Comparison of ENCODE assay signal across 24 cellular contexts in the genomic region with DNA sequence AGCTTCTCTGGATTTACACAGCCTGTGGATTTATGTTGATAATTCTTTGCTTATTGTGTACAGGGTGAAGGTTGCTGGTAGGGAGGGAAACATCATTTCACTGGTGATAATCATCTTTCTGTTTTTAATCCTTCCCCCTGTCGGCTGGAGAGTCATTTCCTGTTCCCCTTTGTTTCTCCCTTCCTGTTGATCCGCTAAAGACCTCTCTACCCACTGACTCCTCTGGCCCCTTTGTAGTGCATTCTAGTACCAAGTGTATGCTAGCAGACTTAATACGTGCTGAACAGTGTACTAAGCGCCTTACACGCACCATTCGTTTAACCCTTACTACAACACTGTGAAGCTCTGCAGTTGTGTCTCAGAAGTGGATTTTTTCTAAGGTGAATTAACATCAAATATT. TPM values are rescaled to one million over a fixed set of nuclear protein-coding genes. Genes with fewer than 3 reads are reported as not detected.
DNase-seq lines count a peak whose midpoint lies in the region; ATAC-seq, FAIRE-seq and TF ChIP-seq lines count a peak whose summit lies in the region.
"Had no signal": no experiment of that assay in that cellular context is flagged by ENCODE, and none has a peak within 500 bp of the region (broad histone marks: within the 10 kb centered on the region; RNA-seq: fewer than 3 reads in every experiment).

No MANE protein-coding gene starts in this region.

- H3K27ac ChIP-seq in HepG2 (ENCODE audit: extremely low read length, insufficient read depth, low read length) = no peak overlapping the region
- peak overlapping the region; percentile 4 to 48 (median 36) for H3K27ac ChIP-seq in upper lobe of left lung
- H3K27ac ChIP-seq: hepatocyte, thoracic aorta had no signal

- H3K4me3 ChIP-seq in HepG2 (replicated peaks in 1 of 3; ENCODE audit: insufficient read depth in 1 of 3, low read depth in 2 of 3, low read length in 3 of 3) = no peak overlapping the region
- H3K4me3 ChIP-seq in upper lobe of left lung = no peak overlapping the region
- H3K4me3 ChIP-seq: hepatocyte, thoracic aorta had no signal

- no peak for TF ChIP-seq RAD21 in HepG2 (CRISPR knock-in tag; IDR thresholded peaks at IDR 0.05)

- no peaks in the 10 kb centered on the region for H3K36me3 Mint-ChIP-seq in type B pancreatic cell

- intact Hi-C loops in HepG2 (cut with micrococcal nuclease; ENCODE audit: unreplicated experiment) = no loop called here

- no peak overlapping the region for H3K9ac ChIP-seq in HepG2 (ENCODE audit: insufficient read depth, low read depth, low read length)

- DNase-seq in OCI-M1 (lab: John Stamatoyannopoulos, UW) (peak; percentile 11), dermis microvascular lymphatic vessel endothelial cell (ENCODE audit: low read depth in 2 of 2) (peak; percentile 97 to 98), HepG2 (ENCODE audit: low spot score) (no peak), upper lobe of left lung (no peak), type B pancreatic cell (ENCODE audit: extremely low spot score, unreplicated experiment) (no peak)
- DNase-seq: activated B cell treated with CpG ODN at 0.5 μM for 24 hours; activated CD4-positive, alpha-beta memory T cell treated with anti-CD3 and anti-CD28 coated beads, Interleukin-2, amount 10 ng/mL, durations not matched to agents 7 days and 5 days; activated naive CD4-positive, alpha-beta T cell treated with anti-CD3 and anti-CD28 coated beads for 36 hours; activated T-cell treated with anti-CD3 and anti-CD28 coated beads, Interleukin-2, amount 50 U/mL, for 24 hours; AML-193; anterior cingulate cortex; DMS79; effector memory CD8-positive, alpha-beta T cell; NCI-H1417 treated with DMSO at 0.1 percent for 48 hours; NCI-H2171; NCI-H526 treated with DMSO at 0.1 percent for 48 hours had no signal

- H3K9me3 Mint-ChIP-seq in type B pancreatic cell = no peaks in the 10 kb centered on the region
- H3K9me3 Mint-ChIP-seq: activated B cell treated with CpG ODN at 0.5 μM for 24 hours; activated CD4-positive, alpha-beta memory T cell treated with anti-CD3 and anti-CD28 coated beads, Interleukin-2, amount 10 ng/mL, durations not matched to agents 7 days and 5 days; activated naive CD4-positive, alpha-beta T cell treated with anti-CD3 and anti-CD28 coated beads for 36 hours; activated T-cell treated with anti-CD3 and anti-CD28 coated beads, Interleukin-2, amount 50 U/mL, for 24 hours had no signal

- H3K4me3 Mint-ChIP-seq in type B pancreatic cell = no peak overlapping the region
- H3K4me3 Mint-ChIP-seq: activated B cell treated with CpG ODN at 0.5 μM for 24 hours; activated CD4-positive, alpha-beta memory T cell treated with anti-CD3 and anti-CD28 coated beads, Interleukin-2, amount 10 ng/mL, durations not matched to agents 7 days and 5 days; activated naive CD4-positive, alpha-beta T cell treated with anti-CD3 and anti-CD28 coated beads for 36 hours; activated T-cell treated with anti-CD3 and anti-CD28 coated beads, Interleukin-2, amount 50 U/mL, for 24 hours; effector memory CD8-positive, alpha-beta T cell had no signal

- TF ChIP-seq CTCF in HepG2 (CRISPR knock-in tag; IDR thresholded peaks at IDR 0.05) (no peak), upper lobe of left lung (IDR thresholded peaks at IDR 0.05) (no peak), type B pancreatic cell (conservative IDR thresholded peaks at IDR 0.05) (no peak)

- no peaks in the 10 kb centered on the region for H3K36me3 ChIP-seq in HepG2 (replicated peaks in 1 of 2; ENCODE audit: control insufficient read depth in 1 of 2, insufficient read depth in 2 of 2, low read length in 2 of 2)
- no peaks in the 10 kb centered on the region for H3K36me3 ChIP-seq in upper lobe of left lung
- H3K36me3 ChIP-seq: thoracic aorta had no signal

- TF ChIP-seq EP300 in HepG2 (IDR thresholded peaks at IDR 0.05; ENCODE audit: low read depth in 2 of 2, low read length in 2 of 2) (no peak), HepG2 (CRISPR knock-in tag; IDR thresholded peaks at IDR 0.05; ENCODE audit: borderline replicate concordance) (no peak), upper lobe of left lung (IDR thresholded peaks at IDR 0.05) (peak in 2 of 4 donors; percentile 8 to 45)

- TF ChIP-seq POLR2A in HepG2 (IDR thresholded peaks at IDR 0.05; ENCODE audit: insufficient read depth in 1 of 2, low read depth in 2 of 2, low read length in 2 of 2) = no peak
- TF ChIP-seq POLR2A in upper lobe of left lung (IDR thresholded peaks at IDR 0.05) = no peak

- no peak for FAIRE-seq in HepG2 (lab: Jason Lieb, UNC)
- FAIRE-seq: keratinocyte had no signal

- no peak overlapping the region for H3K27ac Mint-ChIP-seq in type B pancreatic cell
- H3K27ac Mint-ChIP-seq: activated B cell treated with CpG ODN at 0.5 μM for 24 hours; activated CD4-positive, alpha-beta memory T cell treated with anti-CD3 and anti-CD28 coated beads, Interleukin-2, amount 10 ng/mL, durations not matched to agents 7 days and 5 days; activated naive CD4-positive, alpha-beta T cell treated with anti-CD3 and anti-CD28 coated beads for 36 hours; activated T-cell treated with anti-CD3 and anti-CD28 coated beads, Interleukin-2, amount 50 U/mL, for 24 hours; effector memory CD8-positive, alpha-beta T cell had no signal

- no peak overlapping the region for H2AFZ ChIP-seq in HepG2 (ENCODE audit: low read length)
- H2AFZ ChIP-seq: hepatocyte had no signal

- no peak for ATAC-seq in HepG2
- no peak for ATAC-seq in upper lobe of left lung (ENCODE audit: low FRiP score in 2 of 2)
- no peak for ATAC-seq in HG03342 (IDR thresholded peaks at IDR 0.05; ENCODE audit: unreplicated experiment)
- ATAC-seq in HG03108 (IDR thresholded peaks at IDR 0.05; ENCODE audit: unreplicated experiment) = no peak
- ATAC-seq: effector memory CD8-positive, alpha-beta T cell had no signal

- CTCF ChIA-PET in HepG2 (lab: Yijun Ruan, JAX; ENCODE audit: low intra/inter-chr PET ratio, low total read pairs) = no interaction called here

- H3K4me1 Mint-ChIP-seq in type B pancreatic cell (ENCODE audit: unreplicated experiment) = no peaks in the 10 kb centered on the region
- H3K4me1 Mint-ChIP-seq: activated B cell treated with CpG ODN at 0.5 μM for 24 hours; activated CD4-positive, alpha-beta memory T cell treated with anti-CD3 and anti-CD28 coated beads, Interleukin-2, amount 10 ng/mL, durations not matched to agents 7 days and 5 days had no signal

- H3K27me3 ChIP-seq in HepG2 (ENCODE audit: control insufficient read depth in 1 of 2, insufficient read depth in 2 of 2, low read length in 2 of 2) (no peaks in the 10 kb centered on the region), upper lobe of left lung (no peaks in the 10 kb centered on the region)
- H3K27me3 ChIP-seq: hepatocyte had no signal

- H3K4me1 ChIP-seq in HepG2 (ENCODE audit: insufficient read depth, low read length) (peaks cover 43% of the 10 kb centered on the region), upper lobe of left lung (peaks cover 0 to 8% (median 2%) of the 10 kb centered on the region in 4 donors)

- no TSS peak for BruUV-seq in HepG2 (replicated peaks; lab: Mats Ljungman, UMichigan)

- WGBS in HepG2 (ENCODE audit: low lambda C conversion rate) = 81% methylated on average over 6 of the region's 6 CpGs
- 39 to 52% methylated on average over 6 of the region's 6 CpGs for WGBS in upper lobe of left lung, 2 donors

- H3K4me2 ChIP-seq in HepG2 (ENCODE audit: low read depth, low read length) = no peak overlapping the region
- H3K4me2 ChIP-seq: hepatocyte had no signal

- H3K9me3 ChIP-seq in HepG2 (ENCODE audit: low read length) (no peaks in the 10 kb centered on the region; the same call in 1 of the 2 replicates), upper lobe of left lung (no peaks in the 10 kb centered on the region)
- H3K9me3 ChIP-seq: thoracic aorta had no signal

- H3K79me2 ChIP-seq in HepG2 (ENCODE audit: insufficient read depth, low read length) = no peaks in the 10 kb centered on the region
- H3K79me2 ChIP-seq: hepatocyte had no signal

- H3K27me3 Mint-ChIP-seq in type B pancreatic cell = no peaks in the 10 kb centered on the region

- POLR2A ChIA-PET in HepG2 (lab: Yijun Ruan, JAX) = interaction anchor here (0.5 kb wide), 1 partner anchor 369 kb away, joined by 3 read pairs; no protein-coding TSS in a partner anchor

- no peaks in the 10 kb centered on the region for H4K20me1 ChIP-seq in HepG2 (ENCODE audit: insufficient read depth, low read length)

- in situ Hi-C loops in HepG2 (cut with HindIII; ENCODE audit: extremely low pct_ligation_motif_present, low pct_unique_long_range_greater_than_20kb) = no loop called here

RNA-seq across cellular contexts. Expression of a gene that starts 19.0 kb away (rescaled TPM):
- total RNA-seq in dermis microvascular lymphatic vessel endothelial cell = not detected in 2 replicates
- total RNA-seq in HepG2 (2016; rRNA removed; fragmentation: Illumina TruSeq; extraction: Trizol) = not detected in 2 replicates
- not detected in 2 replicates for total RNA-seq in HepG2 (2016; cell fraction: cytosol; rRNA removed; fragmentation: Illumina TruSeq; extraction: Trizol; ENCODE audit: low read depth)
- total RNA-seq in HepG2 (2016; cell fraction: insoluble cytoplasmic fraction; rRNA removed; fragmentation: Illumina TruSeq; extraction: Trizol) = not detected in 2 replicates
- total RNA-seq in HepG2 (2016; cell fraction: membrane; rRNA removed; fragmentation: Illumina TruSeq; extraction: Trizol) = not detected in 2 replicates
- total RNA-seq in HepG2 (2016; cell fraction: nucleus; rRNA removed; fragmentation: Illumina TruSeq; extraction: Trizol) = 0.28 TPM in 1 of 2 replicates, not detected in the other
- polyA plus RNA-seq in HepG2 (2011; rRNA removed) = not detected in 2 replicates
- polyA plus RNA-seq in HepG2 (2011; cell fraction: cytosol; rRNA removed) = not detected in 2 replicates
- not detected in 2 replicates for polyA plus RNA-seq in HepG2 (2011; cell fraction: nucleus; rRNA removed)
- not detected in 2 replicates for polyA plus RNA-seq in HepG2 (2012)
- polyA plus RNA-seq in HepG2 (2016; cell fraction: cytosol; fragmentation: Illumina TruSeq; extraction: Trizol; ENCODE audit: low read depth) = not detected in 2 replicates
- polyA plus RNA-seq in HepG2 (2016; cell fraction: insoluble cytoplasmic fraction; fragmentation: Illumina TruSeq; extraction: Trizol; ENCODE audit: low read depth) = not detected in 2 replicates
- not detected in 2 replicates for polyA plus RNA-seq in HepG2 (2016; cell fraction: membrane; fragmentation: Illumina TruSeq; extraction: Trizol; ENCODE audit: low read depth)
- polyA plus RNA-seq in HepG2 (2016; cell fraction: nucleus; fragmentation: Illumina TruSeq; extraction: Trizol; ENCODE audit: insufficient read depth, low read depth) = not detected in 2 replicates
- 0.32 TPM in 1 of 2 replicates, not detected in the other for polyA minus RNA-seq in HepG2 (2011; rRNA and poly(A)+ RNA removed; ENCODE audit: low replicate concordance)
- not detected in 2 replicates for polyA minus RNA-seq in HepG2 (2011; cell fraction: cytosol; rRNA and poly(A)+ RNA removed)
- polyA minus RNA-seq in HepG2 (2011; cell fraction: nucleus; rRNA and poly(A)+ RNA removed) = 0.52 TPM in 1 of 2 replicates, not detected in the other
- not detected for total RNA-seq in upper lobe of left lung
- not detected in 2 replicates for total RNA-seq in type B pancreatic cell (ENCODE audit: low replicate concordance)
- total RNA-seq: activated B cell treated with CpG ODN at 0.5 μM for 24 hours; activated CD4-positive, alpha-beta memory T cell treated with anti-CD3 and anti-CD28 coated beads, Interleukin-2, amount 10 ng/mL, durations not matched to agents 7 days and 5 days; activated naive CD4-positive, alpha-beta T cell treated with anti-CD3 and anti-CD28 coated beads for 36 hours; cerebellum; hepatocyte; T-helper 1 cell treated with Interleukin-12 subunit alpha and Interleukin-12 subunit beta and Interleukin-4 antibody, amounts not matched to agents 30 ng/mL and 1 ng/mL, for 36 hours; thoracic aorta had no signal
- polyA plus RNA-seq: hepatocyte, keratinocyte, neural cell had no signal

RNA-seq across cellular contexts. Expression of a gene that starts 26.1 kb away (rescaled TPM):
- total RNA-seq in dermis microvascular lymphatic vessel endothelial cell = not detected in 2 replicates
- total RNA-seq in HepG2 (2016; rRNA removed; fragmentation: Illumina TruSeq; extraction: Trizol) = not detected in 2 replicates
- total RNA-seq in HepG2 (2016; cell fraction: cytosol; rRNA removed; fragmentation: Illumina TruSeq; extraction: Trizol; ENCODE audit: low read depth) = not detected in 2 replicates
- not detected in 2 replicates for total RNA-seq in HepG2 (2016; cell fraction: insoluble cytoplasmic fraction; rRNA removed; fragmentation: Illumina TruSeq; extraction: Trizol)
- total RNA-seq in HepG2 (2016; cell fraction: membrane; rRNA removed; fragmentation: Illumina TruSeq; extraction: Trizol) = not detected in 2 replicates
- total RNA-seq in HepG2 (2016; cell fraction: nucleus; rRNA removed; fragmentation: Illumina TruSeq; extraction: Trizol) = not detected in 2 replicates
- not detected in 2 replicates for polyA plus RNA-seq in HepG2 (2011; rRNA removed)
- polyA plus RNA-seq in HepG2 (2011; cell fraction: cytosol; rRNA removed) = not detected in 2 replicates
- polyA plus RNA-seq in HepG2 (2011; cell fraction: nucleus; rRNA removed) = not detected in 2 replicates
- not detected in 2 replicates for polyA plus RNA-seq in HepG2 (2012)
- polyA plus RNA-seq in HepG2 (2016; cell fraction: cytosol; fragmentation: Illumina TruSeq; extraction: Trizol; ENCODE audit: low read depth) = not detected in 2 replicates
- polyA plus RNA-seq in HepG2 (2016; cell fraction: insoluble cytoplasmic fraction; fragmentation: Illumina TruSeq; extraction: Trizol; ENCODE audit: low read depth) = not detected in 2 replicates
- not detected in 2 replicates for polyA plus RNA-seq in HepG2 (2016; cell fraction: membrane; fragmentation: Illumina TruSeq; extraction: Trizol; ENCODE audit: low read depth)
- polyA plus RNA-seq in HepG2 (2016; cell fraction: nucleus; fragmentation: Illumina TruSeq; extraction: Trizol; ENCODE audit: insufficient read depth, low read depth) = not detected in 2 replicates
- polyA minus RNA-seq in HepG2 (2011; rRNA and poly(A)+ RNA removed; ENCODE audit: low replicate concordance) = 0.50 TPM in 1 of 2 replicates, not detected in the other
- polyA minus RNA-seq in HepG2 (2011; cell fraction: cytosol; rRNA and poly(A)+ RNA removed) = not detected in 2 replicates
- polyA minus RNA-seq in HepG2 (2011; cell fraction: nucleus; rRNA and poly(A)+ RNA removed) = 0.39 TPM in 1 of 2 replicates, not detected in the other
- total RNA-seq in upper lobe of left lung = not detected
- total RNA-seq in type B pancreatic cell (ENCODE audit: low replicate concordance) = not detected in 2 replicates
- total RNA-seq: activated B cell treated with CpG ODN at 0.5 μM for 24 hours; activated CD4-positive, alpha-beta memory T cell treated with anti-CD3 and anti-CD28 coated beads, Interleukin-2, amount 10 ng/mL, durations not matched to agents 7 days and 5 days; activated naive CD4-positive, alpha-beta T cell treated with anti-CD3 and anti-CD28 coated beads for 36 hours; cerebellum; hepatocyte; T-helper 1 cell treated with Interleukin-12 subunit alpha and Interleukin-12 subunit beta and Interleukin-4 antibody, amounts not matched to agents 30 ng/mL and 1 ng/mL, for 36 hours; thoracic aorta had no signal
- polyA plus RNA-seq: hepatocyte, keratinocyte, neural cell had no signal

Comparison
In these comparisons a context has a peak if more than half of its experiments do, and no peak if none do; other contexts are left out.
1. DNase-seq: peak in OCI-M1 (single experiment) and dermis microvascular lymphatic vessel endothelial cell (2 of 2); none in HepG2 (single experiment), upper lobe of left lung (0 of 2) and type B pancreatic cell (single experiment).